16 cellular contexts compared by ENCODE assay signal in the genomic region with DNA sequence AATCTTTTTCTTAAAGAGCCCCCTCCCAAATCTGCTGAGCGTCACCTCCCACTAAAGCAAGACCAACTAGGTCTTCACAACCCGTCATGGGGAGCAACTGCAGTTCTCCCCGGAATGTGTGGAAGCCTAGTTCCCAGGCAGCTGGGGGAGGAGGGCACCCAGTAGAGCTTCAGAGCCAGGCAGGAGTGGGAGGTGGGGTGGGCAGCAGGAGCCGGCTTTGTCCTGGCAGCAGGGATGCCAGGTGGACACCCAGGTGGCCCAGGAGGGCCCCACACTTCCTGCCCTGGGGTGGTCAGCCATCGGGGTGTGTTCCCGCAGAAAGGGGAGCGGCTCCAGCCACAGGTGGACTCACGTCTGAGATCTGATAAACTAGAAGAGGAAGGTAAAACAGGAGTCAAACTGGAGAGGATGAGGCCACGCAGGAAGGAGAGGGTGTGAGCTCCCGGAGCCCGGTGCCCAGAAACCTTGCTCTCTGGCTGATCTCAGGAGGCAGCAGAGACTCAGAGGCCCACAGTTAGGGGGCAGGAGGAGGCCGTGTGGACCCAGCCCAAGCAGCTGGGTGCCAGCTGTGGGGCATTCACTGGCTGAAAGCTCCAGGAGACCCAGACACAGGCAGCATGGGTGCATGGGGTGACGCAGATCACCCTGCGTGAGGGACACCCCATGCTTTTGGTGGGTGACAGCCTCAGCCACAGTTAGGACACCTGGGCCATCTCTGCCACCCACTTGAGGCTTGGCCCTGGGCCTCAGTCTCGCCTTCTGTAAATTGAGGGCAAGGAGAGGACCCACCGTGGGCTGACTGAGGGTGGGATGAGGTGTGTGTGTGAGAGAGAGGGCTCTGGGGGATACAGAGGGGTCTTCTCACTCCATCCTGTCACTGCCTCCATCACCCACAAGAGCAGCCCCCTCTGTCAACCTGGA.
DNase-seq lines count a peak whose midpoint lies in the region; ATAC-seq and TF ChIP-seq lines count a peak whose summit lies in the region.
"Had no signal": no experiment of that assay in that cellular context is flagged by ENCODE, and none has a peak within 500 bp of the region (broad histone marks: within the 10 kb centered on the region; RNA-seq: fewer than 3 reads in every experiment).

No MANE protein-coding gene starts in this region.

- no peak overlapping the region for H3K18ac ChIP-seq in mesenchymal stem cell (ENCODE audit: low read depth in 1 of 2, low read length in 2 of 2)

- H3K36me3 ChIP-seq in mesenchymal stem cell (ENCODE audit: control insufficient read depth in 1 of 2, insufficient read depth in 2 of 2, low read depth in 1 of 2, low read length in 2 of 2) = no peaks in the 10 kb centered on the region

- 78% methylated on average over 15 of the region's 16 CpGs for WGBS in mesenchymal stem cell

- TF ChIP-seq CTCF in type B pancreatic cell (conservative IDR thresholded peaks at IDR 0.05) = no peak

- DNase-seq in activated effector memory CD4-positive, alpha-beta T cell treated with anti-CD3 and anti-CD28 coated beads, Interleukin-2, amount 50 U/mL, for 16 hours = peak; percentile 49
- DNase-seq in activated effector memory CD4-positive, alpha-beta T cell treated with Interleukin-2 at 50 U/mL for 16 hours = no peak
- no peak for DNase-seq in mesenchymal stem cell
- DNase-seq in type B pancreatic cell (ENCODE audit: extremely low spot score, unreplicated experiment) = peak; percentile 60
- no peak for DNase-seq in middle frontal gyrus (ENCODE audit: extremely low spot score, low spot score)
- no peak for DNase-seq in NCI-H128 (lab: John Stamatoyannopoulos, UW; ENCODE audit: unreplicated experiment)
- DNase-seq: Calu3; CD4-positive, alpha-beta T cell; NCI-H1105 treated with DMSO at 0.1 percent for 48 hours; NCI-H1930; NCI-H2171; NCI-H446 treated with DMSO at 0.1 percent for 48 hours; NCI-H774 had no signal

- H3K23ac ChIP-seq in mesenchymal stem cell (ENCODE audit: low read length in 2 of 2) = no peak overlapping the region

- peaks cover 77 to 81% of the 10 kb centered on the region in 2 experiments for H3K27me3 ChIP-seq in mesenchymal stem cell (ENCODE audit: control insufficient read depth in 1 of 2, insufficient read depth in 1 of 2, low read length in 2 of 2)

- H2AK5ac ChIP-seq in mesenchymal stem cell (ENCODE audit: low read length, severe bottlenecking) = no peak overlapping the region

- H3K27me3 Mint-ChIP-seq in type B pancreatic cell = peaks cover 85% of the 10 kb centered on the region
- H3K27me3 Mint-ChIP-seq: CD4-positive, alpha-beta T cell had no signal

- no peak overlapping the region for H3K4me2 ChIP-seq in mesenchymal stem cell (ENCODE audit: low read length, poor library complexity, severe bottlenecking)

- peak overlapping the region; percentile 25 for H4K8ac ChIP-seq in mesenchymal stem cell (ENCODE audit: low read length)

- no peaks in the 10 kb centered on the region for H3K36me3 Mint-ChIP-seq in type B pancreatic cell

- H3K4me3 Mint-ChIP-seq in type B pancreatic cell = no peak overlapping the region
- H3K4me3 Mint-ChIP-seq: CD4-positive, alpha-beta T cell had no signal

- H2BK5ac ChIP-seq in mesenchymal stem cell (ENCODE audit: low read depth, low read length, poor library complexity, severe bottlenecking) = no peak overlapping the region

- ATAC-seq in GM21737 (IDR thresholded peaks at IDR 0.05; ENCODE audit: unreplicated experiment) = no peak
- ATAC-seq: GM12878 had no signal

- no peak overlapping the region for H3K4ac ChIP-seq in mesenchymal stem cell (ENCODE audit: low read depth in 1 of 2, low read length in 2 of 2)

- no peak overlapping the region for H2AFZ ChIP-seq in mesenchymal stem cell (ENCODE audit: low read depth, low read length)

- no peaks in the 10 kb centered on the region for H3K79me1 ChIP-seq in mesenchymal stem cell (replicated peaks; ENCODE audit: low read length, poor library complexity, severe bottlenecking)

- H3K14ac ChIP-seq in mesenchymal stem cell (ENCODE audit: low read length in 2 of 2) = no peak overlapping the region

- H3K9me3 ChIP-seq in mesenchymal stem cell (ENCODE audit: control insufficient read depth, low read length) = peaks cover 10% of the 10 kb centered on the region

- H3K27ac ChIP-seq in angular gyrus (ENCODE audit: low read depth, low read length) (peak overlapping the region; percentile 62), mesenchymal stem cell (ENCODE audit: low read length, poor library complexity, severe bottlenecking) (no peak overlapping the region)

- H3K27ac Mint-ChIP-seq in type B pancreatic cell = no peak overlapping the region
- H3K27ac Mint-ChIP-seq: CD4-positive, alpha-beta T cell had no signal

- H2BK15ac ChIP-seq in mesenchymal stem cell (ENCODE audit: low read depth, poor library complexity, severe bottlenecking) = no peak overlapping the region

- H3K4me1 Mint-ChIP-seq in type B pancreatic cell (ENCODE audit: unreplicated experiment) = peaks cover 17% of the 10 kb centered on the region

- H4K91ac ChIP-seq in mesenchymal stem cell (ENCODE audit: low read length) = no peak overlapping the region

- no peak overlapping the region for H2BK12ac ChIP-seq in mesenchymal stem cell (ENCODE audit: low read length in 2 of 2)

- H2BK120ac ChIP-seq in mesenchymal stem cell (ENCODE audit: low read depth, low read length) = no peak overlapping the region

- no peak overlapping the region for H3K9ac ChIP-seq in mesenchymal stem cell (ENCODE audit: low read length)

- peaks cover 4% of the 10 kb centered on the region for H3K9me3 Mint-ChIP-seq in type B pancreatic cell

- no peak overlapping the region for H3K4me3 ChIP-seq in mesenchymal stem cell (ENCODE audit: insufficient read depth in 1 of 2, low read depth in 1 of 2, low read length in 2 of 2)
- H3K4me3 ChIP-seq: GM12878 had no signal

- H3K4me1 ChIP-seq in mesenchymal stem cell (ENCODE audit: control insufficient read depth, insufficient read depth, low read depth, low read length) = no peaks in the 10 kb centered on the region

Comparison
In these comparisons a context has a peak if more than half of its experiments do, and no peak if none do; other contexts are left out.
1. DNase-seq: peak in activated effector memory CD4-positive, alpha-beta T cell treated with anti-CD3 and anti-CD28 coated beads, Interleukin-2, amount 50 U/mL, for 16 hours (single experiment) and type B pancreatic cell (single experiment); none in activated effector memory CD4-positive, alpha-beta T cell treated with Interleukin-2 at 50 U/mL for 16 hours (single experiment), mesenchymal stem cell (single experiment), middle frontal gyrus (single experiment) and NCI-H128 (single experiment).